Comparison of ENCODE assay signal across 1 cellular context in genomic region chr1:172443666-172444453, GRCh38.
TF ChIP-seq lines count a peak whose summit lies in the region.

Gene PIGC, minus strand, starts transcription at chr1:172444069. Its CDS starts 1,447 bp downstream, at chr1:172442622.

TF ChIP-seq in K562, 482 proteins besides CTCF, POLR2A, EP300 and RAD21 (continued from another document and continues in another):
- TF ChIP-seq CHD7 (IDR thresholded peaks at IDR 0.05; ENCODE audit: low read depth, low read length) = no peak
- no peak for TF ChIP-seq HOMEZ (CRISPR knock-in tag; IDR thresholded peaks at IDR 0.05)
- no peak for TF ChIP-seq CBX8 (IDR thresholded peaks at IDR 0.05; ENCODE audit: borderline replicate concordance, extremely low read depth, low read depth, low read length, poor library complexity, severe bottlenecking)
- peak; percentile 33; the same call in 1 of the 2 replicates for TF ChIP-seq MTA2 (IDR thresholded peaks at IDR 0.05; ENCODE audit: low read depth)
- TF ChIP-seq BRD4 (IDR thresholded peaks at IDR 0.05) = peak; percentile 81; the same call in 1 of the 2 replicates
- TF ChIP-seq PPARD (CRISPR knock-in tag; IDR thresholded peaks at IDR 0.05) = no peak
- TF ChIP-seq RBM25 (IDR thresholded peaks at IDR 0.05; ENCODE audit: low read depth, low read length, severe bottlenecking) = no peak
- TF ChIP-seq NFE2L1 (tag; IDR thresholded peaks at IDR 0.05; ENCODE audit: borderline replicate concordance, low read depth) = no peak
- no peak for TF ChIP-seq PHTF2 (CRISPR knock-in tag; IDR thresholded peaks at IDR 0.05)
- TF ChIP-seq DLX4 (CRISPR knock-in tag; IDR thresholded peaks at IDR 0.05) = no peak
- peak; percentile 97 for TF ChIP-seq RB1 (IDR thresholded peaks at IDR 0.05; ENCODE audit: low read depth)
- TF ChIP-seq STAT5A (IDR thresholded peaks at IDR 0.05; ENCODE audit: borderline replicate concordance, low read length) = no peak
- TF ChIP-seq MCM5 (IDR thresholded peaks at IDR 0.05; ENCODE audit: low read depth) = no peak
- TF ChIP-seq GATAD2A (IDR thresholded peaks at IDR 0.05) = 0 out of 2 replicates have a peak, but pooled peaks have one; percentile 82
- TF ChIP-seq RBM15 (IDR thresholded peaks at IDR 0.05; ENCODE audit: insufficient read depth, low read length) = no peak
- TF ChIP-seq KLF6 (CRISPR knock-in tag; IDR thresholded peaks at IDR 0.05; ENCODE audit: borderline replicate concordance) = no peak
- peak; percentile 45 to 50; a peak in 3 of 4 replicates for TF ChIP-seq NRF1 (conservative IDR thresholded peaks at IDR 0.05 in 1 of 2, IDR thresholded peaks at IDR 0.05 in 1 of 2)
- no peak for TF ChIP-seq MYBL2 (IDR thresholded peaks at IDR 0.05; ENCODE audit: low read depth)
- TF ChIP-seq MYBL2 (CRISPR knock-in tag; IDR thresholded peaks at IDR 0.05; ENCODE audit: borderline replicate concordance) = no peak
- TF ChIP-seq ZNF354B (CRISPR knock-in tag; IDR thresholded peaks at IDR 0.05) = no peak
- TF ChIP-seq, protein P1, sequence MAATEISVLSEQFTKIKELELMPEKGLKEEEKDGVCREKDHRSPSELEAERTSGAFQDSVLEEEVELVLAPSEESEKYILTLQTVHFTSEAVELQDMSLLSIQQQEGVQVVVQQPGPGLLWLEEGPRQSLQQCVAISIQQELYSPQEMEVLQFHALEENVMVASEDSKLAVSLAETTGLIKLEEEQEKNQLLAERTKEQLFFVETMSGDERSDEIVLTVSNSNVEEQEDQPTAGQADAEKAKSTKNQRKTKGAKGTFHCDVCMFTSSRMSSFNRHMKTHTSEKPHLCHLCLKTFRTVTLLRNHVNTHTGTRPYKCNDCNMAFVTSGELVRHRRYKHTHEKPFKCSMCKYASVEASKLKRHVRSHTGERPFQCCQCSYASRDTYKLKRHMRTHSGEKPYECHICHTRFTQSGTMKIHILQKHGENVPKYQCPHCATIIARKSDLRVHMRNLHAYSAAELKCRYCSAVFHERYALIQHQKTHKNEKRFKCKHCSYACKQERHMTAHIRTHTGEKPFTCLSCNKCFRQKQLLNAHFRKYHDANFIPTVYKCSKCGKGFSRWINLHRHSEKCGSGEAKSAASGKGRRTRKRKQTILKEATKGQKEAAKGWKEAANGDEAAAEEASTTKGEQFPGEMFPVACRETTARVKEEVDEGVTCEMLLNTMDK (IDR thresholded peaks at IDR 0.05; ENCODE audit: borderline replicate concordance, insufficient read depth, low read depth, low read length, poor library complexity, severe bottlenecking) = peak; percentile 66
- TF ChIP-seq RCOR1 (IDR thresholded peaks at IDR 0.05; ENCODE audit: borderline replicate concordance in 1 of 2, low read depth in 2 of 2, low read length in 2 of 2) = peak in 1 of 2 experiments; percentile 73; a peak in 1 of 4 replicates
- peak; percentile 84 for TF ChIP-seq SUPT5H (IDR thresholded peaks at IDR 0.05)
- no peak for TF ChIP-seq ZFP30 (CRISPR knock-in tag; IDR thresholded peaks at IDR 0.05; ENCODE audit: borderline replicate concordance)
- no peak for TF ChIP-seq FIP1L1 (IDR thresholded peaks at IDR 0.05; ENCODE audit: low read depth, low read length, poor library complexity, severe bottlenecking)
- no peak for TF ChIP-seq IRF9 (tag; IDR thresholded peaks at IDR 0.05)
- no peak for TF ChIP-seq ZSCAN29 (IDR thresholded peaks at IDR 0.05)
- TF ChIP-seq ZNF584 (CRISPR knock-in tag; IDR thresholded peaks at IDR 0.05; ENCODE audit: low read depth) = no peak
- no peak for TF ChIP-seq ZNF41 (CRISPR knock-in tag; conservative IDR thresholded peaks at IDR 0.05)
- no peak for TF ChIP-seq PTBP1 (IDR thresholded peaks at IDR 0.05; ENCODE audit: low read depth, low read length)
- no peak for TF ChIP-seq SNRNP70 (optimal IDR thresholded peaks at IDR 0.05; ENCODE audit: low read depth, low read length)
- peak; percentile 76 for TF ChIP-seq C11orf30 (IDR thresholded peaks at IDR 0.05; ENCODE audit: low read depth)
- TF ChIP-seq ZNF79 (CRISPR knock-in tag; IDR thresholded peaks at IDR 0.05; ENCODE audit: low read depth) = no peak
- TF ChIP-seq DEAF1 (CRISPR knock-in tag; IDR thresholded peaks at IDR 0.05) = peak; percentile 68
- TF ChIP-seq GMEB1 (CRISPR knock-in tag; IDR thresholded peaks at IDR 0.05) = peak; percentile 60; the same call in 1 of the 2 replicates
- peak; percentile 75 for TF ChIP-seq CREM (IDR thresholded peaks at IDR 0.05; ENCODE audit: low read depth)
- no peak for TF ChIP-seq RBM34 (IDR thresholded peaks at IDR 0.05; ENCODE audit: borderline replicate concordance, insufficient read depth, low read length)
- TF ChIP-seq TRIM25 (IDR thresholded peaks at IDR 0.05; ENCODE audit: borderline replicate concordance) = no peak
- TF ChIP-seq TBP (optimal IDR thresholded peaks at IDR 0.05; ENCODE audit: low read depth, low read length) = peak; percentile 81
